9 cellular contexts compared by ENCODE assay signal in genomic region chr5:368162-369084, GRCh38. TPM values are rescaled to one million over a fixed set of nuclear protein-coding genes. Genes with fewer than 3 reads are reported as not detected.
DNase-seq lines count a peak whose midpoint lies in the region; ATAC-seq and TF ChIP-seq lines count a peak whose summit lies in the region.
"Had no signal": no experiment of that assay in that cellular context is flagged by ENCODE, and none has a peak within 500 bp of the region (broad histone marks: within the 10 kb centered on the region; RNA-seq: fewer than 3 reads in every experiment).

No MANE protein-coding gene starts in this region.

- DNase-seq in CD4-positive, alpha-beta T cell, result peak in 1 of 10 experiments; percentile 29
- no peak for DNase-seq in activated naive CD8-positive, alpha-beta T cell treated with anti-CD3 and anti-CD28 coated beads, Interleukin-2, amount 10 ng/mL, durations not matched to agents 7 days and 5 days
- peak in 1 of 9 donors; percentile 26 for DNase-seq in naive thymus-derived CD4-positive, alpha-beta T cell
- DNase-seq in MG63 (no peak), NCI-H82 treated with DMSO at 0.1 percent for 48 hours (lab: John Stamatoyannopoulos, UW; ENCODE audit: unreplicated experiment) (no peak)

- no peaks in the 10 kb centered on the region for H3K36me3 Mint-ChIP-seq in CD4-positive, alpha-beta T cell (ENCODE audit: low read depth)
- H3K36me3 Mint-ChIP-seq in activated naive CD8-positive, alpha-beta T cell treated with anti-CD3 and anti-CD28 coated beads, Interleukin-2, amount 10 ng/mL, durations not matched to agents 7 days and 5 days, result peaks cover 54% of the 10 kb centered on the region
- peaks cover 0 to 24% (median 0%) of the 10 kb centered on the region in 5 donors for H3K36me3 Mint-ChIP-seq in naive thymus-derived CD4-positive, alpha-beta T cell

- no peak for ATAC-seq in CD4-positive, alpha-beta T cell (ENCODE audit: poor library complexity)
- ATAC-seq in GM19452 (IDR thresholded peaks at IDR 0.05; ENCODE audit: unreplicated experiment) (peak; percentile 62), HG03460 (IDR thresholded peaks at IDR 0.05; ENCODE audit: unreplicated experiment) (peak; percentile 51), HG03108 (IDR thresholded peaks at IDR 0.05; ENCODE audit: unreplicated experiment) (no peak)
- no peak for ATAC-seq in activated naive CD8-positive, alpha-beta T cell treated with anti-CD3 and anti-CD28 coated beads, Interleukin-2, amount 10 ng/mL, durations not matched to agents 7 days and 5 days (ENCODE audit: low read depth)
- ATAC-seq in naive thymus-derived CD4-positive, alpha-beta T cell, result peak; percentile 55

- H3K4me3 ChIP-seq in naive thymus-derived CD4-positive, alpha-beta T cell (ENCODE audit: low read length), result no peak overlapping the region
- no peak overlapping the region for H3K4me3 ChIP-seq in MG63
- H3K4me3 ChIP-seq: dorsolateral prefrontal cortex had no signal

- H3K9me3 Mint-ChIP-seq in CD4-positive, alpha-beta T cell, result peaks cover 4% of the 10 kb centered on the region
- H3K9me3 Mint-ChIP-seq in activated naive CD8-positive, alpha-beta T cell treated with anti-CD3 and anti-CD28 coated beads, Interleukin-2, amount 10 ng/mL, durations not matched to agents 7 days and 5 days, result peaks cover 5% of the 10 kb centered on the region
- peaks cover 0 to 28% (median 14%) of the 10 kb centered on the region in 11 donors for H3K9me3 Mint-ChIP-seq in naive thymus-derived CD4-positive, alpha-beta T cell

- H3K4me1 ChIP-seq in naive thymus-derived CD4-positive, alpha-beta T cell (ENCODE audit: control insufficient read depth in 2 of 2, insufficient read depth in 2 of 2, low read length in 2 of 2), result peaks cover 0 to 14% of the 10 kb centered on the region in 2 donors

- POLR2A ChIA-PET in CD4-positive, alpha-beta T cell (lab: Charles Lee), result interaction anchor here (1.5 kb wide), 1 partner anchor 24 kb away, joined by 7 read pairs; no protein-coding TSS in a partner anchor
- POLR2A ChIA-PET in activated naive CD8-positive, alpha-beta T cell treated with anti-CD3 and anti-CD28 coated beads, Interleukin-2, amount 10 ng/mL, durations not matched to agents 7 days and 5 days (lab: Charles Lee), result interaction anchor here (1.3 to 2.8 kb wide), 6 partner anchors 10 to 76 kb away, joined by 3 to 23 read pairs (median 8); no protein-coding TSS in a partner anchor
- POLR2A ChIA-PET in naive thymus-derived CD4-positive, alpha-beta T cell (lab: Charles Lee), result interaction anchor here (0.8 to 1.0 kb wide), 3 partner anchors 9 to 16 kb away, joined by 3 read pairs; no protein-coding TSS in a partner anchor

- no peaks in the 10 kb centered on the region for H3K36me3 ChIP-seq in naive thymus-derived CD4-positive, alpha-beta T cell (ENCODE audit: control insufficient read depth in 2 of 3, insufficient read depth in 3 of 3, low read length in 3 of 3)
- peaks cover 25% of the 10 kb centered on the region for H3K36me3 ChIP-seq in MG63

- TF ChIP-seq CTCF in CD4-positive, alpha-beta T cell (IDR thresholded peaks at IDR 0.05), result no peak

- peak overlapping the region; percentile 5 for H3K4me3 Mint-ChIP-seq in CD4-positive, alpha-beta T cell
- peak overlapping the region; percentile 57 for H3K4me3 Mint-ChIP-seq in activated naive CD8-positive, alpha-beta T cell treated with anti-CD3 and anti-CD28 coated beads, Interleukin-2, amount 10 ng/mL, durations not matched to agents 7 days and 5 days
- peak overlapping the region in 7 of 10 donors; percentile 6 to 65 (median 47) for H3K4me3 Mint-ChIP-seq in naive thymus-derived CD4-positive, alpha-beta T cell

- intact Hi-C loops in CD4-positive, alpha-beta T cell (cut with DNase I, micrococcal nuclease), result no loop called here
- intact Hi-C loops in naive thymus-derived CD4-positive, alpha-beta T cell (cut with micrococcal nuclease), result no loop called here

- peaks cover 19% of the 10 kb centered on the region for H3K4me1 Mint-ChIP-seq in CD4-positive, alpha-beta T cell (ENCODE audit: low read depth)
- peaks cover 44% of the 10 kb centered on the region for H3K4me1 Mint-ChIP-seq in activated naive CD8-positive, alpha-beta T cell treated with anti-CD3 and anti-CD28 coated beads, Interleukin-2, amount 10 ng/mL, durations not matched to agents 7 days and 5 days
- peaks cover 13 to 51% (median 20%) of the 10 kb centered on the region in 7 donors for H3K4me1 Mint-ChIP-seq in naive thymus-derived CD4-positive, alpha-beta T cell

- H3K9me3 ChIP-seq in CD4-positive, alpha-beta T cell (ENCODE audit: control insufficient read depth, low read length), result peaks cover 7% of the 10 kb centered on the region
- H3K9me3 ChIP-seq in naive thymus-derived CD4-positive, alpha-beta T cell (ENCODE audit: control insufficient read depth in 2 of 3, low read length in 3 of 3), result no peaks in the 10 kb centered on the region
- peaks cover 13% of the 10 kb centered on the region; the same call in 1 of the 2 replicates for H3K9me3 ChIP-seq in MG63

- peaks cover 7% of the 10 kb centered on the region for H3K27me3 Mint-ChIP-seq in CD4-positive, alpha-beta T cell
- no peaks in the 10 kb centered on the region for H3K27me3 Mint-ChIP-seq in activated naive CD8-positive, alpha-beta T cell treated with anti-CD3 and anti-CD28 coated beads, Interleukin-2, amount 10 ng/mL, durations not matched to agents 7 days and 5 days
- H3K27me3 Mint-ChIP-seq in naive thymus-derived CD4-positive, alpha-beta T cell, result peaks cover 0 to 36% (median 13%) of the 10 kb centered on the region in 5 donors

- H3K27me3 ChIP-seq in CD4-positive, alpha-beta T cell (ENCODE audit: control insufficient read depth, insufficient read depth, low read length), result peaks cover 2% of the 10 kb centered on the region
- H3K27me3 ChIP-seq in naive thymus-derived CD4-positive, alpha-beta T cell (ENCODE audit: control insufficient read depth in 2 of 2, insufficient read depth in 2 of 2, low read length in 2 of 2), result peaks cover 0 to 2% of the 10 kb centered on the region in 2 donors
- H3K27me3 ChIP-seq in MG63, result no peaks in the 10 kb centered on the region

- CTCF ChIA-PET in CD4-positive, alpha-beta T cell (lab: Charles Lee), result interaction anchor here (0.6 kb wide), 1 partner anchor 71 kb away, joined by 3 read pairs; no protein-coding TSS in a partner anchor
- CTCF ChIA-PET in naive thymus-derived CD4-positive, alpha-beta T cell (lab: Charles Lee), result no interaction called here

- no peak overlapping the region for H3K27ac Mint-ChIP-seq in CD4-positive, alpha-beta T cell
- H3K27ac Mint-ChIP-seq in activated naive CD8-positive, alpha-beta T cell treated with anti-CD3 and anti-CD28 coated beads, Interleukin-2, amount 10 ng/mL, durations not matched to agents 7 days and 5 days, result peak overlapping the region; percentile 83
- H3K27ac Mint-ChIP-seq in naive thymus-derived CD4-positive, alpha-beta T cell, result peak overlapping the region in 1 of 9 donors; percentile 50

- H3K27ac ChIP-seq in CD4-positive, alpha-beta T cell (ENCODE audit: low read depth, low read length), result no peak overlapping the region
- H3K27ac ChIP-seq in naive thymus-derived CD4-positive, alpha-beta T cell (ENCODE audit: low read depth, low read length), result no peak overlapping the region
- H3K27ac ChIP-seq: dorsolateral prefrontal cortex had no signal

RNA-seq across cellular contexts. Expression of gene AHRR, which starts 46.9 kb away (rescaled TPM):
- total RNA-seq in CD4-positive, alpha-beta T cell, result under 1 TPM; 0.45 to 0.63 TPM
- 10 to 100 TPM; 35.7 to 41.6 TPM for total RNA-seq in activated naive CD8-positive, alpha-beta T cell treated with anti-CD3 and anti-CD28 coated beads, Interleukin-2, amount 10 ng/mL, durations not matched to agents 7 days and 5 days
- total RNA-seq in naive thymus-derived CD4-positive, alpha-beta T cell, result 10 to 100 TPM in 1 of 5 experiments, 1 to 10 TPM in 2, under 1 TPM in 2; 0.56 to 23.5 (median 1.4) TPM
- 1 to 10 TPM in 1 of 2 donors, not detected in 1; 1.0 TPM for polyA plus RNA-seq in naive thymus-derived CD4-positive, alpha-beta T cell
- 20.6 and 24.5 TPM in 2 replicates for total RNA-seq in MG63 (2014; rRNA removed; shearing (Covaris generic); ENCODE audit: low replicate concordance)

Comparison
In these comparisons a context has a peak if more than half of its experiments do, and no peak if none do; other contexts are left out.
1. ATAC-seq: peak in GM19452 (single experiment), HG03460 (single experiment) and naive thymus-derived CD4-positive, alpha-beta T cell (single experiment); none in CD4-positive, alpha-beta T cell (single experiment), activated naive CD8-positive, alpha-beta T cell treated with anti-CD3 and anti-CD28 coated beads, Interleukin-2, amount 10 ng/mL, durations not matched to agents 7 days and 5 days (single experiment) and HG03108 (single experiment).
2. H3K4me3 Mint-ChIP-seq: peak in every context shown above with its lines; median percentile 57 in activated naive CD8-positive, alpha-beta T cell treated with anti-CD3 and anti-CD28 coated beads, Interleukin-2, amount 10 ng/mL, durations not matched to agents 7 days and 5 days; 47 in naive thymus-derived CD4-positive, alpha-beta T cell; 5 in CD4-positive, alpha-beta T cell.